Comparison of ENCODE assay signal across 13 cellular contexts in genomic region chr17:80696964-80697363, GRCh38.
DNase-seq lines count a peak whose midpoint lies in the region; ATAC-seq and TF ChIP-seq lines count a peak whose summit lies in the region.
"Had no signal": no experiment of that assay in that cellular context is flagged by ENCODE, and none has a peak within 500 bp of the region (broad histone marks: within the 10 kb centered on the region; RNA-seq: fewer than 3 reads in every experiment).

No MANE protein-coding gene starts in this region.

- DNase-seq in activated CD4-positive, alpha-beta T cell treated with anti-CD3 and anti-CD28 coated beads, Interleukin-2, amount 10 ng/mL, durations not matched to agents 7 days and 5 days, result no peak
- DNase-seq in activated CD4-positive, alpha-beta T cell treated with anti-CD3 and anti-CD28 coated beads, Interleukin-2, amount 50 U/mL, for 1 hour, result no peak
- DNase-seq in adrenal gland (no peak), nephron progenitor cell (no peak), inferior parietal cortex (ENCODE audit: extremely low spot score) (no peak), T1000 (lab: John Stamatoyannopoulos, UW) (no peak)
- DNase-seq: C1 segment of cervical spinal cord, NCI-H1048, NCI-H2227 treated with DMSO at 0.1 percent for 48 hours, NCI-H69 had no signal

- no peaks in the 10 kb centered on the region for H3K27me3 Mint-ChIP-seq in activated CD4-positive, alpha-beta T cell treated with anti-CD3 and anti-CD28 coated beads, Interleukin-2, amount 10 ng/mL, durations not matched to agents 7 days and 5 days
- peaks cover 3% of the 10 kb centered on the region for H3K27me3 Mint-ChIP-seq in nephron progenitor cell (ENCODE audit: low read depth, poor library complexity)

- no peaks in the 10 kb centered on the region for H3K36me3 ChIP-seq in KOPT-K1 (ENCODE audit: insufficient read depth, low read length)
- no peaks in the 10 kb centered on the region for H3K36me3 ChIP-seq in adrenal gland (replicated peaks in 1 of 2)
- H3K36me3 ChIP-seq: HAP-1 had no signal

- peaks cover 13 to 38% of the 10 kb centered on the region in 2 donors for H3K4me1 ChIP-seq in adrenal gland (replicated peaks in 1 of 2)

- WGBS in adrenal gland, 4 donors, result 73 to 82% (median 79%) methylated on average over 3 to 5 of the region's 5 CpGs

- H3K4me3 ChIP-seq in adrenal gland, result no peak overlapping the region
- H3K4me3 ChIP-seq: HAP-1 had no signal

- peaks cover 53% of the 10 kb centered on the region for H3K4me1 Mint-ChIP-seq in activated CD4-positive, alpha-beta T cell treated with anti-CD3 and anti-CD28 coated beads, Interleukin-2, amount 10 ng/mL, durations not matched to agents 7 days and 5 days
- H3K4me1 Mint-ChIP-seq in nephron progenitor cell, result peaks cover 70% of the 10 kb centered on the region

- H3K36me3 Mint-ChIP-seq in activated CD4-positive, alpha-beta T cell treated with anti-CD3 and anti-CD28 coated beads, Interleukin-2, amount 10 ng/mL, durations not matched to agents 7 days and 5 days (ENCODE audit: low read depth), result peaks cover 26% of the 10 kb centered on the region
- H3K36me3 Mint-ChIP-seq in nephron progenitor cell (ENCODE audit: low read depth), result peaks cover 8% of the 10 kb centered on the region

- POLR2A ChIA-PET in activated CD4-positive, alpha-beta T cell treated with anti-CD3 and anti-CD28 coated beads, Interleukin-2, amount 10 ng/mL, durations not matched to agents 7 days and 5 days (lab: Charles Lee), result no interaction called here

- H3K9me3 ChIP-seq in KOPT-K1 (ENCODE audit: insufficient read depth, low read length, poor library complexity, severe bottlenecking) (no peaks in the 10 kb centered on the region), adrenal gland (replicated peaks in 1 of 3) (no peaks in the 10 kb centered on the region)
- H3K9me3 ChIP-seq: HAP-1 had no signal

- H3K27ac ChIP-seq in KOPT-K1 (ENCODE audit: low read depth, low read length, poor library complexity, severe bottlenecking) (peak overlapping the region; percentile 20), adrenal gland (peak overlapping the region in 3 of 5 donors; percentile 17 to 88 (median 85))

- H3K9me3 Mint-ChIP-seq in activated CD4-positive, alpha-beta T cell treated with anti-CD3 and anti-CD28 coated beads, Interleukin-2, amount 10 ng/mL, durations not matched to agents 7 days and 5 days, result peaks cover 13% of the 10 kb centered on the region
- H3K9me3 Mint-ChIP-seq in nephron progenitor cell, result peaks cover 22% of the 10 kb centered on the region

- CTCF ChIA-PET in activated CD4-positive, alpha-beta T cell treated with anti-CD3 and anti-CD28 coated beads, Interleukin-2, amount 10 ng/mL, durations not matched to agents 7 days and 5 days (lab: Charles Lee), result interaction anchor here (0.9 kb wide), 1 partner anchor 223 kb away, joined by 3 read pairs; no protein-coding TSS in a partner anchor

- H3K27me3 ChIP-seq in adrenal gland, result no peaks in the 10 kb centered on the region

- TF ChIP-seq CTCF in adrenal gland (IDR thresholded peaks at IDR 0.05) (no peak), nephron progenitor cell (IDR thresholded peaks at IDR 0.05) (no peak)

- ATAC-seq in GM19455 (IDR thresholded peaks at IDR 0.05; ENCODE audit: unreplicated experiment), result no peak

- peak overlapping the region; percentile 36 for H3K27ac Mint-ChIP-seq in activated CD4-positive, alpha-beta T cell treated with anti-CD3 and anti-CD28 coated beads, Interleukin-2, amount 10 ng/mL, durations not matched to agents 7 days and 5 days
- peak overlapping the region; percentile 43 for H3K27ac Mint-ChIP-seq in nephron progenitor cell

- TF ChIP-seq POLR2A in adrenal gland (IDR thresholded peaks at IDR 0.05), result no peak

- intact Hi-C loops in adrenal gland (cut with DNase I), result no loop called here

- no peak overlapping the region for H3K4me3 Mint-ChIP-seq in activated CD4-positive, alpha-beta T cell treated with anti-CD3 and anti-CD28 coated beads, Interleukin-2, amount 10 ng/mL, durations not matched to agents 7 days and 5 days
- no peak overlapping the region for H3K4me3 Mint-ChIP-seq in nephron progenitor cell
